9 cellular contexts compared by ENCODE assay signal in genomic region chr10:95758351-95759025, GRCh38. TPM values are rescaled to one million over a fixed set of nuclear protein-coding genes. Genes with fewer than 3 reads are reported as not detected.
DNase-seq lines count a peak whose midpoint lies in the region; ATAC-seq and TF ChIP-seq lines count a peak whose summit lies in the region.
"Had no signal": no experiment of that assay in that cellular context is flagged by ENCODE, and none has a peak within 500 bp of the region (broad histone marks: within the 10 kb centered on the region; RNA-seq: fewer than 3 reads in every experiment).

No MANE protein-coding gene starts in this region.

- peaks cover 6% of the 10 kb centered on the region for H3K4me1 Mint-ChIP-seq in activated CD4-positive, alpha-beta T cell treated with anti-CD3 and anti-CD28 coated beads for 36 hours

- TF ChIP-seq CTCF in heart left ventricle (IDR thresholded peaks at IDR 0.05): no peak
- no peak for TF ChIP-seq CTCF in ascending aorta (IDR thresholded peaks at IDR 0.05)
- TF ChIP-seq CTCF in omental fat pad (IDR thresholded peaks at IDR 0.05): no peak
- TF ChIP-seq CTCF in ovary (IDR thresholded peaks at IDR 0.05): no peak

- no peaks in the 10 kb centered on the region for H3K27me3 ChIP-seq in heart left ventricle
- no peaks in the 10 kb centered on the region for H3K27me3 ChIP-seq in ascending aorta
- H3K27me3 ChIP-seq in ovary: no peaks in the 10 kb centered on the region

- no peak for ATAC-seq in heart left ventricle
- no peak for ATAC-seq in left ventricle myocardium superior
- peak; percentile 49 for ATAC-seq in HG03108 (IDR thresholded peaks at IDR 0.05; ENCODE audit: unreplicated experiment)
- no peak for ATAC-seq in activated CD4-positive, alpha-beta T cell treated with anti-CD3 and anti-CD28 coated beads for 36 hours
- no peak for ATAC-seq in omental fat pad (ENCODE audit: low FRiP score)

- H3K4me1 ChIP-seq in heart left ventricle (peaks cover 0 to 53% (median 3%) of the 10 kb centered on the region in 12 donors), ascending aorta (peaks cover 0 to 21% of the 10 kb centered on the region in 2 donors), ovary (ENCODE audit: insufficient read depth) (no peaks in the 10 kb centered on the region)

- POLR2A ChIA-PET in activated CD4-positive, alpha-beta T cell treated with anti-CD3 and anti-CD28 coated beads for 36 hours (lab: Charles Lee): interaction anchor here (0.7 kb wide), 1 partner anchor 395 kb away, joined by 6 read pairs; no protein-coding TSS in a partner anchor

- H3K4me3 Mint-ChIP-seq in activated CD4-positive, alpha-beta T cell treated with anti-CD3 and anti-CD28 coated beads for 36 hours: no peak overlapping the region
- H3K4me3 Mint-ChIP-seq: activated T-cell treated with anti-CD3 and anti-CD28 coated beads, Interleukin-2, amount 50 U/mL, for 4 hours had no signal

- H3K4me3 ChIP-seq in heart left ventricle (peak overlapping the region in 5 of 12 donors; percentile 27 to 63 (median 56)), ascending aorta (peak overlapping the region in 1 of 2 donors; percentile 61), ovary (no peak overlapping the region)

- peak overlapping the region in 8 of 12 donors; percentile 15 to 83 (median 60) for H3K27ac ChIP-seq in heart left ventricle
- peak overlapping the region; percentile 44 to 54 for H3K27ac ChIP-seq in ascending aorta
- peak overlapping the region; percentile 4 for H3K27ac ChIP-seq in temporal lobe (ENCODE audit: low read depth, low read length)
- no peak overlapping the region for H3K27ac ChIP-seq in ovary

- no peak overlapping the region for H3K27ac Mint-ChIP-seq in activated CD4-positive, alpha-beta T cell treated with anti-CD3 and anti-CD28 coated beads for 36 hours

- CTCF ChIA-PET in activated CD4-positive, alpha-beta T cell treated with anti-CD3 and anti-CD28 coated beads for 36 hours (lab: Charles Lee): interaction anchor here (0.6 kb wide), 1 partner anchor 153 kb away, joined by 3 read pairs; no protein-coding TSS in a partner anchor

- peaks cover 27% of the 10 kb centered on the region for H3K27me3 Mint-ChIP-seq in activated CD4-positive, alpha-beta T cell treated with anti-CD3 and anti-CD28 coated beads for 36 hours

- DNase-seq in heart left ventricle (no peak), left ventricle myocardium superior (no peak), ascending aorta (ENCODE audit: low spot score in 2 of 2) (no peak), omental fat pad (ENCODE audit: low spot score) (no peak), ovary (no peak)
- no peak for DNase-seq in activated CD4-positive, alpha-beta T cell treated with anti-CD3 and anti-CD28 coated beads for 36 hours
- DNase-seq: activated T-cell treated with anti-CD3 and anti-CD28 coated beads, Interleukin-2, amount 50 U/mL, for 4 hours had no signal

- no peaks in the 10 kb centered on the region for H3K36me3 Mint-ChIP-seq in activated CD4-positive, alpha-beta T cell treated with anti-CD3 and anti-CD28 coated beads for 36 hours (ENCODE audit: low read depth)

- no peaks in the 10 kb centered on the region for H3K9me3 Mint-ChIP-seq in activated CD4-positive, alpha-beta T cell treated with anti-CD3 and anti-CD28 coated beads for 36 hours (ENCODE audit: low read depth)
- H3K9me3 Mint-ChIP-seq: activated T-cell treated with anti-CD3 and anti-CD28 coated beads, Interleukin-2, amount 50 U/mL, for 4 hours had no signal

- TF ChIP-seq POLR2A in heart left ventricle (IDR thresholded peaks at IDR 0.05) (no peak), ovary (IDR thresholded peaks at IDR 0.05) (no peak)

- H3K9me3 ChIP-seq in heart left ventricle: no peaks in the 10 kb centered on the region
- no peaks in the 10 kb centered on the region for H3K9me3 ChIP-seq in ascending aorta
- H3K9me3 ChIP-seq in ovary: no peaks in the 10 kb centered on the region

- no peak for TF ChIP-seq EP300 in ovary (IDR thresholded peaks at IDR 0.05)

- H3K36me3 ChIP-seq in heart left ventricle (no peaks in the 10 kb centered on the region), ascending aorta (no peaks in the 10 kb centered on the region), ovary (no peaks in the 10 kb centered on the region)

- intact Hi-C loops in heart left ventricle (cut with DNase I) (loop anchor here in 2 of 10 donors (5.0 kb wide), 2 partner anchors 34 to 84 kb away; no protein-coding TSS in a partner anchor), left ventricle myocardium superior (cut with micrococcal nuclease) (no loop called here), ascending aorta (cut with DNase I) (loop anchor here (10.0 kb wide), 1 partner anchor 56 kb away; no protein-coding TSS in a partner anchor), ovary (cut with DNase I) (loop anchor here in 1 of 4 donors (10.0 kb wide), 1 partner anchor 86 kb away; no protein-coding TSS in a partner anchor)
- intact Hi-C loops in activated CD4-positive, alpha-beta T cell treated with anti-CD3 and anti-CD28 coated beads for 36 hours (cut with DNase I, micrococcal nuclease): no loop called here

- 58 to 72% (median 71%) methylated on average over 2 of the region's 2 CpGs for WGBS in heart left ventricle, 4 donors
- WGBS in ovary, 3 donors: 56 to 66% (median 58%) methylated on average over 2 of the region's 2 CpGs

RNA-seq across cellular contexts. Expression of gene ENTPD1, which starts 2.5 kb away (rescaled TPM):
- total RNA-seq in heart left ventricle: 10 to 100 TPM in 3 of 9 donors, 1 to 10 TPM in 6; 4.8 to 23.2 (median 8.1) TPM
- 1 to 10 TPM; 3.3 to 4.1 TPM for polyA plus RNA-seq in heart left ventricle
- 7.5 TPM for total RNA-seq in left ventricle myocardium superior
- total RNA-seq in ascending aorta: 41.6 TPM
- total RNA-seq in temporal lobe: 6.9 TPM
- under 1 TPM in 1 of 2 experiments, not detected in 1; 0.37 TPM for total RNA-seq in activated CD4-positive, alpha-beta T cell treated with anti-CD3 and anti-CD28 coated beads for 36 hours
- 10 to 100 TPM in 3 of 4 donors, 1 to 10 TPM in 1; 7.5 to 39.4 (median 22.2) TPM for total RNA-seq in omental fat pad
- total RNA-seq in ovary: 10 to 100 TPM in 2 of 7 donors, 1 to 10 TPM in 5; 3.0 to 22.3 (median 6.9) TPM
- polyA plus RNA-seq in ovary: 10 to 100 TPM in 1 of 2 donors, 1 to 10 TPM in 1; 8.1 to 51.5 TPM

Comparison
In these comparisons a context has a peak if more than half of its experiments do, and no peak if none do; other contexts are left out.
1. H3K27ac ChIP-seq: peak in heart left ventricle (8 of 12), ascending aorta (2 of 2) and temporal lobe (single experiment); none in ovary (0 of 2).